8 cellular contexts compared by ENCODE assay signal in genomic region chr1:24149854-24150227, GRCh38. TPM values are rescaled to one million over a fixed set of nuclear protein-coding genes. Genes with fewer than 3 reads are reported as not detected.
DNase-seq lines count a peak whose midpoint lies in the region; TF ChIP-seq lines count a peak whose summit lies in the region.

No MANE protein-coding gene starts in this region.

- no peaks in the 10 kb centered on the region for H3K9me3 Mint-ChIP-seq in T-helper 2 cell treated with Interferon-gamma antibody and Interleukin-4, amounts not matched to agents 5 μg/mL and 100 μg/mL, for 36 hours
- H3K9me3 Mint-ChIP-seq in osteocyte (ENCODE audit: unreplicated experiment): no peaks in the 10 kb centered on the region

- H3K9me3 ChIP-seq in esophagus (ENCODE audit: control insufficient read depth in 2 of 2, insufficient read depth in 1 of 2, low read depth in 1 of 2, low read length in 1 of 2) (no peaks in the 10 kb centered on the region), smooth muscle cell (replicated peaks; ENCODE audit: low read depth) (no peaks in the 10 kb centered on the region), ovary (no peaks in the 10 kb centered on the region)

- WGBS in esophagus, 2 donors: 46 to 48% methylated on average over 6 of the region's 6 CpGs
- WGBS in smooth muscle cell (ENCODE audit: low lambda C conversion rate): 27% methylated on average over 6 of the region's 6 CpGs
- 54 to 63% (median 59%) methylated on average over 6 of the region's 6 CpGs for WGBS in ovary, 3 donors

- DNase-seq in HCEC 1CT (peak; percentile 46), smooth muscle cell (lab: John Stamatoyannopoulos, UW; ENCODE audit: unreplicated experiment) (no peak), COR-L47 (lab: John Stamatoyannopoulos, UW) (no peak), NCI-H1436 treated with DMSO at 0.1 percent for 48 hours (lab: John Stamatoyannopoulos, UW) (no peak), ovary (no peak), osteocyte (ENCODE audit: extremely low spot score, unreplicated experiment) (no peak)
- DNase-seq in T-helper 2 cell treated with Interferon-gamma antibody and Interleukin-4, amounts not matched to agents 5 μg/mL and 100 μg/mL, for 36 hours (ENCODE audit: low spot score): peak; percentile 42

- H3K4me3 ChIP-seq in esophagus (ENCODE audit: low read depth in 1 of 2, low read length in 2 of 2): peak overlapping the region; percentile 2 to 33
- peak overlapping the region; percentile 41 for H3K4me3 ChIP-seq in smooth muscle cell
- H3K4me3 ChIP-seq in ovary: no peak overlapping the region

- peaks cover 2% of the 10 kb centered on the region in 2 donors for H3K4me1 ChIP-seq in esophagus (ENCODE audit: control insufficient read depth in 2 of 2, insufficient read depth in 2 of 2, low read length in 1 of 2)
- H3K4me1 ChIP-seq in smooth muscle cell (ENCODE audit: low read depth): peaks cover 13% of the 10 kb centered on the region
- no peaks in the 10 kb centered on the region for H3K4me1 ChIP-seq in ovary (ENCODE audit: insufficient read depth)

- no peak for TF ChIP-seq CTCF in smooth muscle cell (IDR thresholded peaks at IDR 0.05; ENCODE audit: borderline replicate concordance, insufficient read depth, poor library complexity, severe bottlenecking)
- TF ChIP-seq CTCF in ovary (IDR thresholded peaks at IDR 0.05): no peak
- no peak for TF ChIP-seq CTCF in osteocyte (IDR thresholded peaks at IDR 0.05)

- H3K27ac Mint-ChIP-seq in T-helper 2 cell treated with Interferon-gamma antibody and Interleukin-4, amounts not matched to agents 5 μg/mL and 100 μg/mL, for 36 hours: no peak overlapping the region
- no peak overlapping the region for H3K27ac Mint-ChIP-seq in osteocyte (ENCODE audit: unreplicated experiment)

- no peak for TF ChIP-seq POLR2A in ovary (IDR thresholded peaks at IDR 0.05)

- intact Hi-C loops in ovary (cut with DNase I): no loop called here

- H2AFZ ChIP-seq in smooth muscle cell (ENCODE audit: low read depth): no peak overlapping the region

- peaks cover 15% of the 10 kb centered on the region for H3K4me1 Mint-ChIP-seq in T-helper 2 cell treated with Interferon-gamma antibody and Interleukin-4, amounts not matched to agents 5 μg/mL and 100 μg/mL, for 36 hours (ENCODE audit: low read depth)
- peaks cover 12% of the 10 kb centered on the region for H3K4me1 Mint-ChIP-seq in osteocyte (ENCODE audit: unreplicated experiment)

- H3K27ac ChIP-seq in esophagus (ENCODE audit: low read depth in 2 of 2, low read length in 1 of 2) (peak overlapping the region; percentile 52 to 96), smooth muscle cell (ENCODE audit: low read depth) (peak overlapping the region; percentile 66), ovary (no peak overlapping the region)

- H4K20me1 ChIP-seq in smooth muscle cell (ENCODE audit: low read depth): no peaks in the 10 kb centered on the region

- peak overlapping the region; percentile 52 for H3K9ac ChIP-seq in smooth muscle cell (ENCODE audit: low read depth)

- H3K27me3 ChIP-seq in esophagus (ENCODE audit: control insufficient read depth in 1 of 2, insufficient read depth in 2 of 2, low read length in 2 of 2): no peaks in the 10 kb centered on the region
- H3K27me3 ChIP-seq in smooth muscle cell (ENCODE audit: low read depth): peaks cover 12% of the 10 kb centered on the region
- no peaks in the 10 kb centered on the region for H3K27me3 ChIP-seq in ovary

- peaks cover 17% of the 10 kb centered on the region for H3K27me3 Mint-ChIP-seq in T-helper 2 cell treated with Interferon-gamma antibody and Interleukin-4, amounts not matched to agents 5 μg/mL and 100 μg/mL, for 36 hours (ENCODE audit: low read depth)
- H3K27me3 Mint-ChIP-seq in osteocyte (ENCODE audit: unreplicated experiment): peaks cover 23% of the 10 kb centered on the region

- no peaks in the 10 kb centered on the region for H3F3A ChIP-seq in smooth muscle cell (ENCODE audit: low read depth)

- no peaks in the 10 kb centered on the region for H3K36me3 Mint-ChIP-seq in T-helper 2 cell treated with Interferon-gamma antibody and Interleukin-4, amounts not matched to agents 5 μg/mL and 100 μg/mL, for 36 hours (ENCODE audit: low read depth)
- H3K36me3 Mint-ChIP-seq in osteocyte (ENCODE audit: unreplicated experiment): no peaks in the 10 kb centered on the region

- H3K79me2 ChIP-seq in smooth muscle cell (ENCODE audit: low read depth): no peaks in the 10 kb centered on the region

- H3K4me2 ChIP-seq in smooth muscle cell: peak overlapping the region; percentile 83

- no peak overlapping the region for H3K4me3 Mint-ChIP-seq in T-helper 2 cell treated with Interferon-gamma antibody and Interleukin-4, amounts not matched to agents 5 μg/mL and 100 μg/mL, for 36 hours
- H3K4me3 Mint-ChIP-seq in osteocyte (ENCODE audit: unreplicated experiment): no peak overlapping the region

- no peaks in the 10 kb centered on the region for H3K36me3 ChIP-seq in esophagus (ENCODE audit: control insufficient read depth in 2 of 2, insufficient read depth in 2 of 2, low read length in 1 of 2)
- no peaks in the 10 kb centered on the region for H3K36me3 ChIP-seq in smooth muscle cell (ENCODE audit: low read depth)
- no peaks in the 10 kb centered on the region for H3K36me3 ChIP-seq in ovary

- TF ChIP-seq EP300 in ovary (IDR thresholded peaks at IDR 0.05): no peak

RNA-seq across cellular contexts. Expression of gene IL22RA1, which starts 6.9 kb away (rescaled TPM):
- polyA plus RNA-seq in esophagus (10 to 100 TPM; 10.3 to 11.7 TPM), smooth muscle cell (0.64 TPM in 1 of 2 replicates, not detected in the other), ovary (1 to 10 TPM in 1 of 2 donors, under 1 TPM in 1; 0.16 to 1.5 TPM)
- total RNA-seq in smooth muscle cell (0.31 and 0.40 TPM in 2 replicates), ovary (under 1 TPM in 6 of 7 donors, not detected in 1; 0.07 to 0.74 (median 0.38) TPM), osteocyte (not detected in 2 replicates)

RNA-seq across cellular contexts. Expression of gene IFNLR1, which starts 37.2 kb away (rescaled TPM):
- polyA plus RNA-seq in esophagus (1 to 10 TPM; 2.2 to 2.9 TPM), smooth muscle cell (0.25 and 2.9 TPM in 2 replicates), ovary (under 1 TPM; 0.40 to 0.42 TPM)
- total RNA-seq in smooth muscle cell (0.58 and 0.67 TPM in 2 replicates), ovary (1 to 10 TPM; 1.1 to 2.8 (median 2.0) TPM), osteocyte (0.16 TPM in 1 of 2 replicates, not detected in the other)

RNA-seq across cellular contexts. Expression of gene MYOM3, which starts 37.9 kb away (rescaled TPM):
- under 1 TPM; 0.27 to 0.37 TPM for polyA plus RNA-seq in esophagus
- total RNA-seq in smooth muscle cell: 0.18 and 0.63 TPM in 2 replicates
- 0.26 and 0.64 TPM in 2 replicates for polyA plus RNA-seq in smooth muscle cell
- total RNA-seq in ovary: under 1 TPM; 0.08 to 0.60 (median 0.27) TPM
- polyA plus RNA-seq in ovary: 1 to 10 TPM in 1 of 2 donors, under 1 TPM in 1; 0.22 to 1.2 TPM
- not detected in 2 replicates for total RNA-seq in osteocyte

Comparison
In these comparisons a context has a peak if more than half of its experiments do, and no peak if none do; other contexts are left out.
1. DNase-seq: peak in HCEC 1CT (single experiment) and T-helper 2 cell treated with Interferon-gamma antibody and Interleukin-4, amounts not matched to agents 5 μg/mL and 100 μg/mL, for 36 hours (single experiment); none in smooth muscle cell (single experiment), COR-L47 (single experiment), NCI-H1436 treated with DMSO at 0.1 percent for 48 hours (single experiment), ovary (0 of 5) and osteocyte (single experiment).
2. H3K27ac ChIP-seq: peak in esophagus (2 of 2) and smooth muscle cell (single experiment); none in ovary (0 of 2).